Comparison of ENCODE assay signal across 18 cellular contexts in the genomic region with DNA sequence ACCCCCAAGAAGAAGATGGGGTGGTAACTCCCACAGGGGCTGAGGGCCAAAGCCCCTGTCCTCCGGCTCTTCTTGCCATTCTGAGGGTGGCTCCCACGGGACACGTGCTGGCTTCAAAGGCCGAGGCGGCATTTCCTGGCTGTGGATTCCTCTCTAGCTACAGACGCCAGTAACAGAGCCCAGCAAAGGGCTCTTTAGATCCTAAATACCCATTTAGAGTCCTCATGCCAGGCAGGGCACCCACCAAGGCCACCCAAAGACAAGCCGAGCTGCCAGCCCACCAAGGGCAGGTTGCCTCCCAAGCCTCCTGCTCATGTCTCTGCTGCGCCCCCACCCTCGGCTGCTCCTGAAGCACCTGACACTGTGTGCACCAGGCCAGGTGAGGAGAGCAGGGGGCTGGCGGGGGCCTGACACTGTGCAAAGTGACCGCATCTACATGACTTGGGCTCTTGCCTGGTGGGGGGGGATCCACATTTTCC. TPM values are rescaled to one million over a fixed set of nuclear protein-coding genes. Genes with fewer than 3 reads are reported as not detected.
"Had no signal": no experiment of that assay in that cellular context is flagged by ENCODE, and none has a peak within 500 bp of the region (broad histone marks: within the 10 kb centered on the region; RNA-seq: fewer than 3 reads in every experiment).

No MANE protein-coding gene starts in this region.

- H3K27ac ChIP-seq: left ventricle myocardium inferior, neutrophil, right atrium auricular region had no signal

- H3K27me3 ChIP-seq: dorsolateral prefrontal cortex, neutrophil, right atrium auricular region had no signal

- H3K9me3 ChIP-seq: left ventricle myocardium inferior, neutrophil, right atrium auricular region had no signal

- ATAC-seq: esophagus mucosa; left cardiac atrium; naive thymus-derived CD4-positive, alpha-beta T cell had no signal

- H3K4me3 Mint-ChIP-seq: immature natural killer cell; naive thymus-derived CD4-positive, alpha-beta T cell; nephron progenitor cell had no signal

- H3K27ac Mint-ChIP-seq: immature natural killer cell; naive thymus-derived CD4-positive, alpha-beta T cell; nephron progenitor cell had no signal

- H3K27me3 Mint-ChIP-seq: naive thymus-derived CD4-positive, alpha-beta T cell had no signal

- DNase-seq: cortex of kidney; dorsolateral prefrontal cortex; effector CD8-positive, alpha-beta T cell; immature natural killer cell; left cardiac atrium; left ventricle myocardium inferior; mesenchymal stem cell; naive thymus-derived CD4-positive, alpha-beta T cell; nephron progenitor cell; posterior cingulate gyrus; small intestine; stimulated activated CD4-positive, alpha-beta T cell treated with anti-CD3 and anti-CD28 coated beads, Interleukin-12 subunit alpha, Interleukin-12 subunit beta, amount 100 ng/mL, for 4 hours; stimulated activated naive CD4-positive, alpha-beta T cell treated with Interleukin-2 at 50 U/mL for 16 hours; trophoblast cell had no signal

- H3K4me1 Mint-ChIP-seq: immature natural killer cell; naive thymus-derived CD4-positive, alpha-beta T cell; nephron progenitor cell had no signal

- H3K4me3 ChIP-seq: dorsolateral prefrontal cortex, left ventricle myocardium inferior, lung, right atrium auricular region had no signal

- H3K9me3 Mint-ChIP-seq: immature natural killer cell; naive thymus-derived CD4-positive, alpha-beta T cell; nephron progenitor cell had no signal

- H3K36me3 ChIP-seq: neutrophil, right atrium auricular region had no signal

- H3K36me3 Mint-ChIP-seq: immature natural killer cell; naive thymus-derived CD4-positive, alpha-beta T cell had no signal

- H3K4me1 ChIP-seq: right atrium auricular region had no signal

RNA-seq across cellular contexts. Expression of gene LRFN4, which starts 5.7 kb away (rescaled TPM):
- polyA plus RNA-seq: naive thymus-derived CD4-positive, alpha-beta T cell had no signal
